Comparison of ENCODE assay signal across 2 cellular contexts in the genomic region with DNA sequence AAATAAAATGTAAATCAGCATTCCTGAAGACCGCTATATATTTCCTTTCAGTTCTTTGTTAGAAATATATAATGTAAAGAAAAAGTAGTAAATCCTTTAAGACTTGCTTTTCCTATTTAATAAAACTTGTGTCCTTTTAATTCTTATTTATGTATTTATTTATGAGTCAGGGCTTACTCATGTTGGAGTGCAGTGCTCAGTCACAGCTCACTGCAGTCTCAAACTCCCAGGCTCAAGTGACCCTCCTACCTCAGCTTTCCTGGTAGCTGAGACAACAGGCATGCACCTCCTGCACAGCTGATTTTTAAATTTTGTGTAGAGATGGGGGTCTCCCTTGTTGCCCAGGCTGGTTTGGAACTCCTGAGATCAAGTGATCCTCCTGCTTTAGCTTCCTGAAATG.
TF ChIP-seq lines count a peak whose summit lies in the region.

No MANE protein-coding gene starts in this region.

TF ChIP-seq in H1, 55 proteins besides CTCF, POLR2A, EP300 and RAD21 (continued from another document):
- no peak for TF ChIP-seq YY1 (IDR thresholded peaks at IDR 0.05; ENCODE audit: low read depth, low read length)
- TF ChIP-seq FOSL1 (IDR thresholded peaks at IDR 0.05; ENCODE audit: insufficient read depth, low read depth, low read length): no peak
- no peak for TF ChIP-seq MAFK (IDR thresholded peaks at IDR 0.05; ENCODE audit: low read depth, low read length)
- no peak for TF ChIP-seq SAP30 (IDR thresholded peaks at IDR 0.05; ENCODE audit: insufficient read depth, insufficient replicate concordance, low read length)
- TF ChIP-seq TAF7 (optimal IDR thresholded peaks at IDR 0.05; ENCODE audit: borderline replicate concordance, low read depth, low read length): no peak
- TF ChIP-seq NANOG (IDR thresholded peaks at IDR 0.05; ENCODE audit: insufficient read depth, low read depth, low read length, poor library complexity, severe bottlenecking): no peak
- TF ChIP-seq, protein P1, sequence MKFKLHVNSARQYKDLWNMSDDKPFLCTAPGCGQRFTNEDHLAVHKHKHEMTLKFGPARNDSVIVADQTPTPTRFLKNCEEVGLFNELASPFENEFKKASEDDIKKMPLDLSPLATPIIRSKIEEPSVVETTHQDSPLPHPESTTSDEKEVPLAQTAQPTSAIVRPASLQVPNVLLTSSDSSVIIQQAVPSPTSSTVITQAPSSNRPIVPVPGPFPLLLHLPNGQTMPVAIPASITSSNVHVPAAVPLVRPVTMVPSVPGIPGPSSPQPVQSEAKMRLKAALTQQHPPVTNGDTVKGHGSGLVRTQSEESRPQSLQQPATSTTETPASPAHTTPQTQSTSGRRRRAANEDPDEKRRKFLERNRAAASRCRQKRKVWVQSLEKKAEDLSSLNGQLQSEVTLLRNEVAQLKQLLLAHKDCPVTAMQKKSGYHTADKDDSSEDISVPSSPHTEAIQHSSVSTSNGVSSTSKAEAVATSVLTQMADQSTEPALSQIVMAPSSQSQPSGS (IDR thresholded peaks at IDR 0.05; ENCODE audit: low read length): no peak
- TF ChIP-seq TBP (IDR thresholded peaks at IDR 0.05; ENCODE audit: low read depth, low read length): no peak
- TF ChIP-seq JUND (IDR thresholded peaks at IDR 0.05; ENCODE audit: low read length): no peak
- TF ChIP-seq PHF8 (conservative IDR thresholded peaks at IDR 0.05; ENCODE audit: low read depth, low read length): no peak

TF ChIP-seq in SK-N-SH, 30 proteins besides CTCF, POLR2A, EP300 and RAD21 (continued from another document):
- TF ChIP-seq SIN3A (IDR thresholded peaks at IDR 0.05; ENCODE audit: borderline replicate concordance, low read depth, low read length) (no peak), GATA2 (CRISPR knock-in tag; IDR thresholded peaks at IDR 0.05) (no peak), CHD2 (IDR thresholded peaks at IDR 0.05; ENCODE audit: low read length, partially characterized antibody) (no peak), MEF2A (IDR thresholded peaks at IDR 0.05; ENCODE audit: borderline replicate concordance, low read depth) (no peak), TEAD4 (IDR thresholded peaks at IDR 0.05; ENCODE audit: borderline replicate concordance, insufficient read depth) (no peak), EZH2phosphoT487 (IDR thresholded peaks at IDR 0.05; ENCODE audit: borderline replicate concordance, low read depth) (no peak), RCOR1 (IDR thresholded peaks at IDR 0.05; ENCODE audit: low read length) (no peak), FOXJ3 (CRISPR knock-in tag; IDR thresholded peaks at IDR 0.05) (no peak)
- TF ChIP-seq, protein P2, sequence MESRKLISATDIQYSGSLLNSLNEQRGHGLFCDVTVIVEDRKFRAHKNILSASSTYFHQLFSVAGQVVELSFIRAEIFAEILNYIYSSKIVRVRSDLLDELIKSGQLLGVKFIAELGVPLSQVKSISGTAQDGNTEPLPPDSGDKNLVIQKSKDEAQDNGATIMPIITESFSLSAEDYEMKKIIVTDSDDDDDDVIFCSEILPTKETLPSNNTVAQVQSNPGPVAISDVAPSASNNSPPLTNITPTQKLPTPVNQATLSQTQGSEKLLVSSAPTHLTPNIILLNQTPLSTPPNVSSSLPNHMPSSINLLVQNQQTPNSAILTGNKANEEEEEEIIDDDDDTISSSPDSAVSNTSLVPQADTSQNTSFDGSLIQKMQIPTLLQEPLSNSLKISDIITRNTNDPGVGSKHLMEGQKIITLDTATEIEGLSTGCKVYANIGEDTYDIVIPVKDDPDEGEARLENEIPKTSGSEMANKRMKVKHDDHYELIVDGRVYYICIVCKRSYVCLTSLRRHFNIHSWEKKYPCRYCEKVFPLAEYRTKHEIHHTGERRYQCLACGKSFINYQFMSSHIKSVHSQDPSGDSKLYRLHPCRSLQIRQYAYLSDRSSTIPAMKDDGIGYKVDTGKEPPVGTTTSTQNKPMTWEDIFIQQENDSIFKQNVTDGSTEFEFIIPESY (IDR thresholded peaks at IDR 0.05; ENCODE audit: borderline replicate concordance, low read depth): no peak
